Comparison of ENCODE assay signal across 19 cellular contexts in the genomic region with DNA sequence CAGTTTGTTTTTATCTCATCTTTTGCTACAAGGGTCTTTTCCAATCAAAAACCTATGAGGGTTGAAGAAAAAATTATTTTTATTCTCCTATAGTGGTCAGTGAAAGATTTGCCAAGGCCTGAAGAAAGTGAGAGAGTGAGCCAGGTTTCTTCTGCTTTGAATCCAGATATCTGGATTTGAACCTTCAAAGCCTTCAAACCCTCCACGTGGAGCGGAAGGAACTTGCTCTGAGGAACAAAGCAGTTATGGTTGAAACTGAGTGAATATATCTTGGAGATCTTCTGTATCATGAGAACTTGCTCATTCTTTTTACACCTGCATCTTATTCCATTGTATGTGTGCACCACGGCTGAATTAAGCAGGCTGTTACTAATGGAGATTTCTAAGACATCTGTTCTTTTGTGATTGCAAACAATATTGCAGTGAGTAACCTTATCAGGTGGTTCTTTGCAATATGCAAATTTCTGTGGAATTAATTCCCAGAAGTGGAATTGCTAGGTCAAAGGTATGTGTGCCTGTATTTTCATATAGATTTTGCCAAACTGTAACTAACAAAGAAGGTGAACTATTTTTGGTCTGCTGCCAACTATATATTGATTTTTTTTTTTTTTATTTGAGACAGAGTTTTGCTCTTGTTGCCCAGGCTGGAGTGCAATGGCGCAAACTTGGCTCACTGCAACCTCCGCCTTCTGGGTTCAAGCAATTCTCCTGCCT.
A peak's percentile ranks its signal among the peaks of the same experiment; 100 is the strongest.
DNase-seq lines count a peak whose midpoint lies in the region; ATAC-seq and TF ChIP-seq lines count a peak whose summit lies in the region.
"Had no signal": no experiment of that assay in that cellular context is flagged by ENCODE, and none has a peak within 500 bp of the region (broad histone marks: within the 10 kb centered on the region; RNA-seq: fewer than 3 reads in every experiment).

No MANE protein-coding gene starts in this region.

- TF ChIP-seq EP300 in stomach (IDR thresholded peaks at IDR 0.05) (no peak), SK-N-SH (IDR thresholded peaks at IDR 0.05; ENCODE audit: borderline replicate concordance in 1 of 2, low read depth in 1 of 2, low read length in 1 of 2) (no peak)

- H3K36me3 ChIP-seq in cardiac muscle cell = no peaks in the 10 kb centered on the region
- H3K36me3 ChIP-seq in endodermal cell (ENCODE audit: control insufficient read depth, insufficient read depth, low read length) = no peaks in the 10 kb centered on the region
- no peaks in the 10 kb centered on the region for H3K36me3 ChIP-seq in stomach
- H3K36me3 ChIP-seq in SK-N-SH (replicated peaks in 1 of 2; ENCODE audit: control insufficient read depth in 1 of 2, insufficient read depth in 2 of 2, low read length in 1 of 2) = no peaks in the 10 kb centered on the region
- H3K36me3 ChIP-seq: neutrophil had no signal

- H3K4me3 ChIP-seq in cardiac muscle cell (no peak overlapping the region), endodermal cell (ENCODE audit: low read length) (no peak overlapping the region), stomach (no peak overlapping the region), SK-N-SH (ENCODE audit: low read depth in 2 of 2, low read length in 1 of 2) (no peak overlapping the region)

- TF ChIP-seq CTCF in cardiac muscle cell (IDR thresholded peaks at IDR 0.05; ENCODE audit: low read depth, low read length) (no peak), endodermal cell (conservative IDR thresholded peaks at IDR 0.05) (no peak), stomach (IDR thresholded peaks at IDR 0.05) (no peak), SK-N-SH (IDR thresholded peaks at IDR 0.05) (no peak)

- intact Hi-C loops in Right ventricle myocardium superior (cut with DNase I) (no loop called here), stomach (cut with DNase I; ENCODE audit: low total_unique reads) (no loop called here)

- no peak overlapping the region for H3K27ac Mint-ChIP-seq in endodermal cell
- H3K27ac Mint-ChIP-seq: dendritic cell treated with granulocyte-macrophage colony-stimulating factor and Interleukin-4, amounts not matched to agents 40 ng/mL and 50 ng/mL, for 4 days; stimulated activated naive CD8-positive, alpha-beta T cell treated with anti-CD3 and anti-CD28 coated beads, Interleukin-15, amount 100 ng/mL, for 72 hours had no signal

- TF ChIP-seq RAD21 in SK-N-SH (IDR thresholded peaks at IDR 0.05; ENCODE audit: low read length) = no peak

- CTCF ChIA-PET in SK-N-SH (lab: Yijun Ruan, JAX) = no interaction called here

- H3K9ac ChIP-seq in endodermal cell (ENCODE audit: extremely low read depth, low read length, poor library complexity, severe bottlenecking) = no peak overlapping the region
- no peak overlapping the region for H3K9ac ChIP-seq in SK-N-SH

- H3K4me1 Mint-ChIP-seq in endodermal cell = peaks cover 34% of the 10 kb centered on the region
- H3K4me1 Mint-ChIP-seq: CD4-positive, CD25-positive, alpha-beta regulatory T cell had no signal

- H3K4me1 ChIP-seq in cardiac muscle cell (ENCODE audit: low read depth) (peaks cover 10% of the 10 kb centered on the region), endodermal cell (ENCODE audit: control insufficient read depth, insufficient read depth, low read length) (no peaks in the 10 kb centered on the region), stomach (peaks cover 11 to 27% (median 14%) of the 10 kb centered on the region in 4 donors), SK-N-SH (ENCODE audit: control insufficient read depth in 1 of 2, insufficient read depth in 2 of 2, low read depth in 1 of 2, low read length in 1 of 2) (peaks cover 4 to 7% of the 10 kb centered on the region in 2 experiments; a peak in 2 of 4 replicates)

- no peaks in the 10 kb centered on the region for H3K9me3 Mint-ChIP-seq in endodermal cell
- H3K9me3 Mint-ChIP-seq: CD4-positive, CD25-positive, alpha-beta regulatory T cell; dendritic cell treated with granulocyte-macrophage colony-stimulating factor and Interleukin-4, amounts not matched to agents 40 ng/mL and 50 ng/mL, for 4 days; stimulated activated naive CD8-positive, alpha-beta T cell treated with anti-CD3 and anti-CD28 coated beads, Interleukin-15, amount 100 ng/mL, for 72 hours had no signal

- H2AFZ ChIP-seq in SK-N-SH (ENCODE audit: low read depth) = no peak overlapping the region

- no peaks in the 10 kb centered on the region for H3K79me2 ChIP-seq in SK-N-SH (ENCODE audit: insufficient read depth)

- H4K20me1 ChIP-seq in SK-N-SH (ENCODE audit: insufficient read depth) = no peaks in the 10 kb centered on the region

- H3K27ac ChIP-seq in cardiac muscle cell (peak overlapping the region; percentile 89), endodermal cell (ENCODE audit: low read depth, low read length) (peak overlapping the region; percentile 13), stomach (peak overlapping the region in 3 of 5 donors; percentile 43 to 77 (median 74)), SK-N-SH (ENCODE audit: low read depth in 2 of 2, low read length in 1 of 2) (no peak overlapping the region)
- H3K27ac ChIP-seq: neutrophil had no signal

- POLR2A ChIA-PET in SK-N-SH (lab: Yijun Ruan, JAX) = no interaction called here

- DNase-seq in cardiac muscle cell (ENCODE audit: low read depth in 1 of 2, low spot score in 1 of 2) (no peak), Right ventricle myocardium superior (no peak), NCI-H2171 treated with DMSO at 0.1 percent for 48 hours (lab: John Stamatoyannopoulos, UW) (peak; percentile 81), endodermal cell (no peak), stomach (no peak), globus pallidus (ENCODE audit: low spot score) (no peak), SK-N-SH (no peak)
- DNase-seq: activated CD4-positive, alpha-beta T cell treated with anti-CD3 and anti-CD28 coated beads, Interleukin-2, amount 50 U/mL, for 1 hour; EL; HCEC 1CT; NCI-H1694 treated with DMSO at 0.1 percent for 48 hours; stimulated activated CD4-positive, alpha-beta T cell treated with anti-CD3 and anti-CD28 coated beads, Interleukin-4, amount 100 ng/mL, for 24 hours; stimulated activated naive CD8-positive, alpha-beta T cell treated with anti-CD3 and anti-CD28 coated beads, Interleukin-15, amount 100 ng/mL, for 72 hours; trophoblast cell had no signal

- H3K27me3 Mint-ChIP-seq in endodermal cell (ENCODE audit: insufficient read depth) = no peaks in the 10 kb centered on the region
- H3K27me3 Mint-ChIP-seq: dendritic cell treated with granulocyte-macrophage colony-stimulating factor and Interleukin-4, amounts not matched to agents 40 ng/mL and 50 ng/mL, for 4 days; stimulated activated naive CD8-positive, alpha-beta T cell treated with anti-CD3 and anti-CD28 coated beads, Interleukin-15, amount 100 ng/mL, for 72 hours had no signal

- no peaks in the 10 kb centered on the region for H3F3A ChIP-seq in SK-N-SH (replicated peaks; ENCODE audit: insufficient read depth)

- H3K9me3 ChIP-seq in cardiac muscle cell (ENCODE audit: low read depth) (no peaks in the 10 kb centered on the region), endodermal cell (ENCODE audit: control insufficient read depth, low read length) (no peaks in the 10 kb centered on the region), stomach (no peaks in the 10 kb centered on the region), SK-N-SH (no peaks in the 10 kb centered on the region)
- H3K9me3 ChIP-seq: neutrophil had no signal

- H3K27me3 ChIP-seq in cardiac muscle cell (no peaks in the 10 kb centered on the region), endodermal cell (ENCODE audit: control insufficient read depth, insufficient read depth, low read length, poor library complexity, severe bottlenecking) (no peaks in the 10 kb centered on the region), stomach (no peaks in the 10 kb centered on the region), SK-N-SH (ENCODE audit: insufficient read depth) (no peaks in the 10 kb centered on the region)
- H3K27me3 ChIP-seq: neutrophil had no signal

- ATAC-seq in Right ventricle myocardium superior (ENCODE audit: poor library complexity) = no peak
- no peak for ATAC-seq in HG02571 (IDR thresholded peaks at IDR 0.05; ENCODE audit: unreplicated experiment)
- ATAC-seq: Right ventricle myocardium inferior had no signal

- no peaks in the 10 kb centered on the region for H3K36me3 Mint-ChIP-seq in endodermal cell (ENCODE audit: low read depth)
- H3K36me3 Mint-ChIP-seq: CD4-positive, CD25-positive, alpha-beta regulatory T cell had no signal

- 88 to 89% methylated on average over 3 to 5 of the region's 5 CpGs for WGBS in endodermal cell (ENCODE audit: insufficient coverage in 1 of 2, insufficient read length in 1 of 2), 2 experiments
- WGBS in stomach, 5 donors = 40 to 65% (median 47%) methylated on average over 5 of the region's 5 CpGs
- 80% methylated on average over 5 of the region's 5 CpGs for WGBS in SK-N-SH (ENCODE audit: low lambda C conversion rate)

- H3K9me2 ChIP-seq in SK-N-SH = no peaks in the 10 kb centered on the region

- H3K4me3 Mint-ChIP-seq in endodermal cell = no peak overlapping the region
- H3K4me3 Mint-ChIP-seq: CD4-positive, CD25-positive, alpha-beta regulatory T cell; dendritic cell treated with granulocyte-macrophage colony-stimulating factor and Interleukin-4, amounts not matched to agents 40 ng/mL and 50 ng/mL, for 4 days; stimulated activated naive CD8-positive, alpha-beta T cell treated with anti-CD3 and anti-CD28 coated beads, Interleukin-15, amount 100 ng/mL, for 72 hours had no signal

- TF ChIP-seq POLR2A in stomach (IDR thresholded peaks at IDR 0.05) = no peak

- no peak overlapping the region for H3K4me2 ChIP-seq in SK-N-SH

TF ChIP-seq in SK-N-SH, 30 proteins besides CTCF, POLR2A, EP300 and RAD21:
- TF ChIP-seq RCOR1 (IDR thresholded peaks at IDR 0.05; ENCODE audit: low read length) (no peak), GATA2 (CRISPR knock-in tag; IDR thresholded peaks at IDR 0.05) (no peak), GABPA (IDR thresholded peaks at IDR 0.05; ENCODE audit: low read depth) (no peak), YY1 (IDR thresholded peaks at IDR 0.05; ENCODE audit: low read depth) (no peak), TAF1 (IDR thresholded peaks at IDR 0.05; ENCODE audit: borderline replicate concordance, low read depth, low read length) (no peak), FOXJ3 (CRISPR knock-in tag; IDR thresholded peaks at IDR 0.05) (no peak), NRF1 (IDR thresholded peaks at IDR 0.05; ENCODE audit: low read depth, low read length) (no peak)
- TF ChIP-seq, protein P1, sequence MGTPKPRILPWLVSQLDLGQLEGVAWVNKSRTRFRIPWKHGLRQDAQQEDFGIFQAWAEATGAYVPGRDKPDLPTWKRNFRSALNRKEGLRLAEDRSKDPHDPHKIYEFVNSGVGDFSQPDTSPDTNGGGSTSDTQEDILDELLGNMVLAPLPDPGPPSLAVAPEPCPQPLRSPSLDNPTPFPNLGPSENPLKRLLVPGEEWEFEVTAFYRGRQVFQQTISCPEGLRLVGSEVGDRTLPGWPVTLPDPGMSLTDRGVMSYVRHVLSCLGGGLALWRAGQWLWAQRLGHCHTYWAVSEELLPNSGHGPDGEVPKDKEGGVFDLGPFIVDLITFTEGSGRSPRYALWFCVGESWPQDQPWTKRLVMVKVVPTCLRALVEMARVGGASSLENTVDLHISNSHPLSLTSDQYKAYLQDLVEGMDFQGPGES (IDR thresholded peaks at IDR 0.05; ENCODE audit: low read depth, low read length) = no peak

Comparison
In these comparisons a context has a peak if more than half of its experiments do, and no peak if none do; other contexts are left out.
1. H3K27ac ChIP-seq: peak in cardiac muscle cell (single experiment), endodermal cell (single experiment) and stomach (3 of 5); none in SK-N-SH (0 of 2).